In genomic region chrX:72181178-72182125, GRCh38 we compare ENCODE assay signal across 8 cellular contexts. TPM values are rescaled to one million over a fixed set of nuclear protein-coding genes. Genes with fewer than 3 reads are reported as not detected.
A peak's percentile ranks its signal among the peaks of the same experiment; 100 is the strongest.
DNase-seq lines count a peak whose midpoint lies in the region; TF ChIP-seq lines count a peak whose summit lies in the region.

TSS of gene PIN4 (plus strand) at chrX:72181757. CDS start at chrX:72181786, 29 bp downstream.

- CTCF ChIA-PET in activated naive CD4-positive, alpha-beta T cell treated with anti-CD3 and anti-CD28 coated beads for 36 hours (lab: Charles Lee) = interaction anchor here (1.1 to 1.4 kb wide), 2 partner anchors 88 to 96 kb away, joined by 3 to 4 read pairs; partner anchors contain the start of gene RPS4X

- intact Hi-C loops in activated naive CD4-positive, alpha-beta T cell treated with anti-CD3 and anti-CD28 coated beads for 36 hours (cut with micrococcal nuclease) = loop anchor here (1.0 to 5.0 kb wide), 8 partner anchors 12 to 814 kb away; partner anchors contain the start of genes ERCC6L, RPS4X and TAF1

- in situ Hi-C loops in SK-MEL-5 (cut with HindIII; ENCODE audit: low pct_unique_long_range_greater_than_20kb, low sequenced_read_pairs) = no loop called here

- H3K27ac ChIP-seq in temporal lobe (ENCODE audit: low read depth, low read length) = peak within 1 kb of the TSS; percentile 63

- H3K27me3 Mint-ChIP-seq in HFFc6 (ENCODE audit: insufficient read depth) = no peaks in the 10 kb centered on the region; the same call in 1 of the 2 replicates
- H3K27me3 Mint-ChIP-seq in activated naive CD4-positive, alpha-beta T cell treated with anti-CD3 and anti-CD28 coated beads for 36 hours (ENCODE audit: low read depth) = no peaks in the 10 kb centered on the region

- no peak within 1 kb of the TSS for H3K4me3 Mint-ChIP-seq in HFFc6
- no peak within 1 kb of the TSS for H3K4me3 Mint-ChIP-seq in activated naive CD4-positive, alpha-beta T cell treated with anti-CD3 and anti-CD28 coated beads for 36 hours

- no peak within 1 kb of the TSS for H3K27ac Mint-ChIP-seq in HFFc6
- H3K27ac Mint-ChIP-seq in activated naive CD4-positive, alpha-beta T cell treated with anti-CD3 and anti-CD28 coated beads for 36 hours = no peak within 1 kb of the TSS

- no peaks in the 10 kb centered on the region for H3K9me3 Mint-ChIP-seq in HFFc6
- no peaks in the 10 kb centered on the region for H3K9me3 Mint-ChIP-seq in activated naive CD4-positive, alpha-beta T cell treated with anti-CD3 and anti-CD28 coated beads for 36 hours

- H3K36me3 Mint-ChIP-seq in HFFc6 (ENCODE audit: low read depth) = no peaks in the 10 kb centered on the region
- H3K36me3 Mint-ChIP-seq in activated naive CD4-positive, alpha-beta T cell treated with anti-CD3 and anti-CD28 coated beads for 36 hours (ENCODE audit: low read depth) = peaks cover 4% of the 10 kb centered on the region

- TF ChIP-seq CTCF in HFFc6 (IDR thresholded peaks at IDR 0.05) = no peak

- DNase-seq in GM03348 (ENCODE audit: low spot score) (peak; percentile 90), HFFc6 (peak; percentile 93), NAMALWA (ENCODE audit: low spot score) (peak; percentile 96), SK-MEL-5 (ENCODE audit: low read depth, low spot score) (peak; percentile 96), germinal center (ENCODE audit: low spot score) (peak; percentile 84), nucleus accumbens (lab: John Stamatoyannopoulos, UW) (peak; percentile 14 to 95 (median 87))
- peak; percentile 91 for DNase-seq in activated naive CD4-positive, alpha-beta T cell treated with anti-CD3 and anti-CD28 coated beads for 36 hours

- no peaks in the 10 kb centered on the region for H3K4me1 Mint-ChIP-seq in HFFc6 (ENCODE audit: low read depth)
- peaks cover 11% of the 10 kb centered on the region for H3K4me1 Mint-ChIP-seq in activated naive CD4-positive, alpha-beta T cell treated with anti-CD3 and anti-CD28 coated beads for 36 hours (ENCODE audit: low read depth)

RNA-seq across cellular contexts. Expression of gene PIN4, which starts in this region (rescaled TPM):
- 1 to 10 TPM; 3.0 to 6.7 (median 4.4) TPM for total RNA-seq in HFFc6 (2021; fragmentation: NEBNext Ultra II Directional; extraction: Animal tissue kit (Norgen Biotek cat#: 25700))
- 15.9 and 20.9 TPM in 2 replicates for total RNA-seq in SK-MEL-5 (2014; rRNA removed; shearing (Covaris generic))
- polyA plus RNA-seq in SK-MEL-5 (2015; cell fraction: cytosol; rRNA removed) = 5.9 and 15.3 TPM in 2 replicates
- 4.2 and 4.4 TPM in 2 replicates for polyA plus RNA-seq in SK-MEL-5 (2015; cell fraction: nucleus; rRNA removed)
- total RNA-seq in activated naive CD4-positive, alpha-beta T cell treated with anti-CD3 and anti-CD28 coated beads for 36 hours = 1 to 10 TPM; 5.6 to 8.0 TPM
- total RNA-seq in temporal lobe = 18.9 TPM

Comparison
In these comparisons a context has a peak if more than half of its experiments do, and no peak if none do; other contexts are left out.
1. Peak in every context shown above with its lines: DNase-seq and H3K27ac ChIP-seq.